8 cellular contexts compared by ENCODE assay signal in the genomic region with DNA sequence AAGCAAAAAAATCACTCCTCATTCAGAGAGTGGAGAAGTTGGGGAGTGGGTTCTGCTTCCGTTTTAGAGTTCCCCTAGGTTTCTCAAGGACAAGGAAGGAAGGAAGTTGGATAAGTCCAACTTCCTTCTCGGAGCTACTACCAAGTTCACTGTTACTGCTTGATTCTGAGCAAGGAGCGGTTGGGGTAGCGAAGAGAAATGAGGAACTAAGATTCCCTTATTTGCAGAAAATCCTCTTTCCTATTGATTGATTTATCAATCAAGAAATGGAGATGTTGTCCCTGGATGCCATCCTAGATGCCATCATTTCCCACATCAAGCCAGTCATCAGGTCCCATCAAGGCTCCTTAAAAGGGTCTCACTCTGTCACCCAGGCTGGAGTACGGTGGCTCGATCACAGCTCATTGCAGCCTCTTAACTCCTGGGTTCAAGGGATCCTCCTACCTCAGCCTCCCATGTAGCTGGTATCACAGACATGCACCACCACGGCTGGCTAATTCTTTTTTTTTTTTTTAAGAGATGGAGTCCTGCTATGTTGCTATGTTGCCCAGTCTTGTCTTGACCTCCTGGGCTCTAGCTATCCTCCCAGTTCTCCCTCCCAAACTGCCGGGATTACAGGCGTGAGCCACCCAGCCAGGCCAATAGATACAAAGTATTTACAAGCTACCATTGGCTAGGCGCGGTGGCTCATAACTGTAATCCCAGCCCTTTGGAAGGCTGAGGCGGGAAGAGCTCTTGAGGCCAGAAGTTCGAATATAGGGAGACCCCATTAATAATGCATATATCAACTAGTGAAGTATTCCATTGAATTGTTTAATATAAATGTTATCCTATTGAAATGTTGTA. TPM values are rescaled to one million over a fixed set of nuclear protein-coding genes. Genes with fewer than 3 reads are reported as not detected.
DNase-seq lines count a peak whose midpoint lies in the region; ATAC-seq and TF ChIP-seq lines count a peak whose summit lies in the region.

No MANE protein-coding gene starts in this region.

- H3K4me3 ChIP-seq in HAP-1 (peak overlapping the region; percentile 80), SJSA1 (peak overlapping the region; percentile 77), fibroblast of lung (replicated peaks in 1 of 4; ENCODE audit: control extremely low read depth in 1 of 4, insufficient read depth in 1 of 4, low read depth in 3 of 4, low read length in 4 of 4) (peak overlapping the region; percentile 87 to 98 (median 92)), retinal pigment epithelial cell (ENCODE audit: low read length) (peak overlapping the region; percentile 95)

- ATAC-seq in HG03025 (IDR thresholded peaks at IDR 0.05; ENCODE audit: low FRiP score, unreplicated experiment), result no peak

- TF ChIP-seq CTCF in fibroblast of lung (conservative IDR thresholded peaks at IDR 0.05 in 1 of 2, IDR thresholded peaks at IDR 0.05 in 1 of 2; ENCODE audit: low read depth in 1 of 2, low read length in 2 of 2) (no peak), retinal pigment epithelial cell (conservative IDR thresholded peaks at IDR 0.05; ENCODE audit: low read depth, low read length) (no peak)

- H4K20me1 ChIP-seq in fibroblast of lung (ENCODE audit: control insufficient read depth, extremely low read depth, insufficient read depth, low read length), result no peaks in the 10 kb centered on the region

- no peak for DNase-seq in HAP-1 (ENCODE audit: low spot score in 2 of 2)
- no peak for DNase-seq in SJSA1 (ENCODE audit: low read depth in 1 of 2, low spot score in 2 of 2)
- no peak for DNase-seq in fibroblast of lung (ENCODE audit: low read depth in 2 of 2)
- no peak for DNase-seq in retinal pigment epithelial cell (ENCODE audit: low read depth)
- no peak for DNase-seq in NK-92 treated with Interleukin-12 subunit alpha and Interleukin-12 subunit beta, amount 100 ng/mL, for 24 hours (lab: John Stamatoyannopoulos, UW)
- no peak for DNase-seq in NCI-H2029 treated with DMSO at 0.1 percent for 48 hours (lab: John Stamatoyannopoulos, UW)
- DNase-seq in NCI-H2196 (lab: John Stamatoyannopoulos, UW; ENCODE audit: unreplicated experiment), result no peak

- in situ Hi-C loops in HAP-1 (cut with MboI; ENCODE audit: low sequenced_read_pairs), result no loop called here

- no peak overlapping the region for H2AFZ ChIP-seq in fibroblast of lung (ENCODE audit: low read length)

- H3K27ac ChIP-seq in SJSA1, result peak overlapping the region; percentile 99
- peak overlapping the region; percentile 100 for H3K27ac ChIP-seq in fibroblast of lung (ENCODE audit: insufficient read depth, low read length)

- H3K79me2 ChIP-seq in fibroblast of lung (ENCODE audit: control insufficient read depth, insufficient read depth, low read length), result peaks cover 14% of the 10 kb centered on the region

- H3K4me1 ChIP-seq in HAP-1 (peaks cover 5% of the 10 kb centered on the region), SJSA1 (replicated peaks) (peaks cover 31% of the 10 kb centered on the region), fibroblast of lung (ENCODE audit: control insufficient read depth, extremely low read depth, insufficient read depth, low read length) (peaks cover 11% of the 10 kb centered on the region)

- no peaks in the 10 kb centered on the region for H3K36me3 ChIP-seq in HAP-1 (replicated peaks)
- H3K36me3 ChIP-seq in SJSA1, result no peaks in the 10 kb centered on the region; the same call in 1 of the 2 replicates
- no peaks in the 10 kb centered on the region for H3K36me3 ChIP-seq in fibroblast of lung (ENCODE audit: control insufficient read depth, insufficient read depth, low read length)

- peak overlapping the region; percentile 100 for H3K9ac ChIP-seq in fibroblast of lung (ENCODE audit: insufficient read depth, low read length)

- H3K27me3 ChIP-seq in HAP-1 (ENCODE audit: low read depth) (no peaks in the 10 kb centered on the region), SJSA1 (replicated peaks) (no peaks in the 10 kb centered on the region), fibroblast of lung (ENCODE audit: control insufficient read depth, insufficient read depth, low read length) (no peaks in the 10 kb centered on the region)

- no peaks in the 10 kb centered on the region for H3K9me3 ChIP-seq in HAP-1
- H3K9me3 ChIP-seq in SJSA1 (replicated peaks), result no peaks in the 10 kb centered on the region
- H3K9me3 ChIP-seq in fibroblast of lung (ENCODE audit: control insufficient read depth, insufficient read depth, low read depth, low read length), result no peaks in the 10 kb centered on the region

- H3K4me2 ChIP-seq in fibroblast of lung (ENCODE audit: extremely low read depth, insufficient read depth, low read length), result peak overlapping the region; percentile 33

RNA-seq across cellular contexts. Expression of gene B9D2, which starts 0.8 kb away (rescaled TPM):
- total RNA-seq in SJSA1 (2014; rRNA removed; shearing (Covaris generic)), result 3.3 and 10.7 TPM in 2 replicates
- total RNA-seq in fibroblast of lung, result 4.1 and 5.3 TPM in 2 replicates
- polyA plus RNA-seq in fibroblast of lung, result 2.3 and 3.3 TPM in 2 replicates
- polyA plus RNA-seq in fibroblast of lung (2012), result 6.4 and 7.6 TPM in 2 replicates
- polyA minus RNA-seq in fibroblast of lung (ENCODE audit: low replicate concordance), result 0.82 and 9.1 TPM in 2 replicates

RNA-seq across cellular contexts. Expression of gene TGFB1, which starts 11.0 kb away (rescaled TPM):
- total RNA-seq in SJSA1 (2014; rRNA removed; shearing (Covaris generic)), result 16.4 and 17.4 TPM in 2 replicates
- total RNA-seq in fibroblast of lung, result 6.7 and 14.4 TPM in 2 replicates
- polyA plus RNA-seq in fibroblast of lung, result 4.2 and 6.6 TPM in 2 replicates
- polyA plus RNA-seq in fibroblast of lung (2012), result 40.5 and 59.2 TPM in 2 replicates
- polyA minus RNA-seq in fibroblast of lung (ENCODE audit: low replicate concordance), result 43.0 and 58.8 TPM in 2 replicates

RNA-seq across cellular contexts. Expression of gene TMEM91, which starts 11.6 kb away (rescaled TPM):
- 0.44 and 2.5 TPM in 2 replicates for total RNA-seq in SJSA1 (2014; rRNA removed; shearing (Covaris generic))
- 9.7 and 10.8 TPM in 2 replicates for total RNA-seq in fibroblast of lung
- 1.4 and 3.7 TPM in 2 replicates for polyA plus RNA-seq in fibroblast of lung
- polyA plus RNA-seq in fibroblast of lung (2012), result 3.3 and 6.1 TPM in 2 replicates
- 6.4 and 11.5 TPM in 2 replicates for polyA minus RNA-seq in fibroblast of lung (ENCODE audit: low replicate concordance)

RNA-seq across cellular contexts. Expression of gene EXOSC5, which starts 32.4 kb away (rescaled TPM):
- 24.4 and 33.6 TPM in 2 replicates for total RNA-seq in SJSA1 (2014; rRNA removed; shearing (Covaris generic))
- total RNA-seq in fibroblast of lung, result 10.7 and 14.1 TPM in 2 replicates
- polyA plus RNA-seq in fibroblast of lung, result 5.0 and 10.0 TPM in 2 replicates
- polyA plus RNA-seq in fibroblast of lung (2012), result 8.0 and 16.1 TPM in 2 replicates
- polyA minus RNA-seq in fibroblast of lung (ENCODE audit: low replicate concordance), result 4.2 and 6.1 TPM in 2 replicates

RNA-seq across cellular contexts. Expression of gene BCKDHA, which starts 32.8 kb away (rescaled TPM):
- 14.1 and 25.5 TPM in 2 replicates for total RNA-seq in SJSA1 (2014; rRNA removed; shearing (Covaris generic))
- 30.0 and 30.7 TPM in 2 replicates for total RNA-seq in fibroblast of lung
- polyA plus RNA-seq in fibroblast of lung, result 11.2 and 15.1 TPM in 2 replicates
- polyA plus RNA-seq in fibroblast of lung (2012), result 20.0 and 22.3 TPM in 2 replicates
- 7.1 and 19.5 TPM in 2 replicates for polyA minus RNA-seq in fibroblast of lung (ENCODE audit: low replicate concordance)
